14 cellular contexts compared by ENCODE assay signal in the genomic region with DNA sequence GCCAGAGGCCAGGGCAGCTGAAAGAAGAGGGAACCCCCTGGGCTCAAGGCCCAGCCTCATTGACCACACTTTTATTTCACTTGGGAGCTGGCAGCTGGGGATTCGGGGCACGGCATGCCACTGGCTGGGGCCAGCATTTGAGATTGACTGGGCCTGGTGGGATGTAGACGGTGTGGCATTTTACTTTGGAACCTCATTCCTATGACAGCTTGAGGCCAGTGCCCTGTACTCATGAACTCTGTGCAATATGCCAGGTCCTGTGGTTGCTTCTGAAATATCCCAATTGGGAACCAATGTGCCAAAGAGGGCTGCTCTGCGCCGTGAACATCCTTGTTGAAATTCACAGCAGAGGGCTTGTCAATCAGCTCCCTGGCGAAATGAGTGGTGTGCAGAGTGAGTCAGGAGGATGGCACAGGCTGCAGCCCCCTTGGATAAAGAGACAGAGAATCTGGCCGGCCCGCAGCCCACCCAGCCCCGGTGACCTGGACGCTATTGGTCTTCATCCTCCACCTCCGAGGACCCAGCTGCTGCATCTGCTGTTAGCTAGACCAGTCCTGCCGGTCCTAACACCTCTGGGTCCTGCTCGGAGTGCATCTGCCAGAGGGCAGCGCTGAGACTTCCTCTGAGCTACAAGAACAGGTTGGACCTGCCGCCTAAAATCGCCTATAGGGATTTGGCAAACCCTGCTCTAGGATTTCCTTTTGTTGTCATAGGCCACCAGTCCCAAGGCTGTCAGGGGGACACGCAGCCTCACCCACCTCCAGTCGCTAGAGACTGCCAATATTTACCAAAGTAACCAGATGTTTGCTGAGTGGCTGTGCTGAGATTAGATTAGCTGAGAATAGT. TPM values are rescaled to one million over a fixed set of nuclear protein-coding genes. Genes with fewer than 3 reads are reported as not detected.
DNase-seq lines count a peak whose midpoint lies in the region; FAIRE-seq lines count a peak whose summit lies in the region.
"Had no signal": no experiment of that assay in that cellular context is flagged by ENCODE, and none has a peak within 500 bp of the region (broad histone marks: within the 10 kb centered on the region; RNA-seq: fewer than 3 reads in every experiment).

No MANE protein-coding gene starts in this region.

- H3K4me3 ChIP-seq in small intestine (ENCODE audit: low read depth in 1 of 2, low read length in 2 of 2): no peak overlapping the region
- H3K4me3 ChIP-seq: GM23248, lung had no signal

- H3K4me1 ChIP-seq in small intestine (ENCODE audit: control insufficient read depth in 2 of 2, insufficient read depth in 1 of 2, low read depth in 1 of 2, low read length in 1 of 2): peaks cover 8 to 10% of the 10 kb centered on the region in 2 donors

- H3K9me3 ChIP-seq in small intestine (ENCODE audit: control insufficient read depth, low read depth): no peaks in the 10 kb centered on the region

- 35 to 71% (median 40%) methylated on average over 18 of the region's 18 CpGs for WGBS in small intestine, 3 donors

- no peaks in the 10 kb centered on the region for H3K27me3 ChIP-seq in small intestine (ENCODE audit: control insufficient read depth in 2 of 2, insufficient read depth in 2 of 2, low read length in 2 of 2)

- no peak for FAIRE-seq in small intestine (lab: Jason Lieb, UNC)

- peak; percentile 12 for DNase-seq in NCI-H748 (lab: John Stamatoyannopoulos, UW; ENCODE audit: unreplicated experiment)
- DNase-seq in NCI-H748 treated with DMSO at 0.1 percent for 48 hours (lab: John Stamatoyannopoulos, UW): no peak
- DNase-seq in NCI-H69 (lab: John Stamatoyannopoulos, UW): peak; percentile 85
- peak; percentile 40 for DNase-seq in iPS-NIHi7 (ENCODE audit: extremely low spot score)
- peak; percentile 64 for DNase-seq in small intestine
- no peak for DNase-seq in substantia nigra (lab: John Stamatoyannopoulos, UW)
- DNase-seq in activated T-cell treated with anti-CD3 and anti-CD28 coated beads for 4 hours: no peak
- DNase-seq in activated gamma-delta T cell treated with Interleukin-2 at 50 U/mL for 16 hours: no peak
- DNase-seq: activated CD4-positive, alpha-beta T cell treated with anti-CD3 and anti-CD28 coated beads, Interleukin-2, amount 50 U/mL, for 4 hours; GM23248; hippocampal formation; NCI-H1048; stimulated activated naive CD4-positive, alpha-beta T cell had no signal

- H3K27ac ChIP-seq in small intestine (ENCODE audit: low read depth in 1 of 2, low read length in 1 of 2) (peak overlapping the region; percentile 71 to 81), substantia nigra (ENCODE audit: low read depth, low read length, poor library complexity, severe bottlenecking) (no peak overlapping the region)
- H3K27ac ChIP-seq: GM23248 had no signal

- no peaks in the 10 kb centered on the region for H3K36me3 ChIP-seq in small intestine (ENCODE audit: control insufficient read depth in 2 of 2, insufficient read depth in 2 of 2, low read length in 2 of 2)

RNA-seq across cellular contexts. Expression of a gene that starts 58.0 kb away (rescaled TPM):
- polyA plus RNA-seq in small intestine: 10 to 100 TPM; 26.3 to 57.9 (median 55.1) TPM

Comparison
In these comparisons a context has a peak if more than half of its experiments do, and no peak if none do; other contexts are left out.
1. DNase-seq: peak in NCI-H748 (single experiment), NCI-H69 (single experiment), iPS-NIHi7 (single experiment) and small intestine (single experiment); none in NCI-H748 treated with DMSO at 0.1 percent for 48 hours (single experiment), substantia nigra (0 of 49), activated T-cell treated with anti-CD3 and anti-CD28 coated beads for 4 hours (single experiment) and activated gamma-delta T cell treated with Interleukin-2 at 50 U/mL for 16 hours (single experiment).